Comparison of ENCODE assay signal across 10 cellular contexts in genomic region chr12:9139588-9140245, GRCh38. TPM values are rescaled to one million over a fixed set of nuclear protein-coding genes. Genes with fewer than 3 reads are reported as not detected.
A peak's percentile ranks its signal among the peaks of the same experiment; 100 is the strongest.
DNase-seq lines count a peak whose midpoint lies in the region; ATAC-seq, FAIRE-seq and TF ChIP-seq lines count a peak whose summit lies in the region.
"Not testable (repeated sequence)": the region's sequence is repeated elsewhere in the genome, so short reads cannot be mapped to it uniquely, and the experiment has no call there.
"Had no signal": no experiment of that assay in that cellular context is flagged by ENCODE, and none has a peak within 500 bp of the region (broad histone marks: within the 10 kb centered on the region; RNA-seq: fewer than 3 reads in every experiment).

No MANE protein-coding gene starts in this region.

- in situ Hi-C loops in HepG2 (cut with HindIII; ENCODE audit: extremely low pct_ligation_motif_present, low pct_unique_long_range_greater_than_20kb), result not testable (repeated sequence)

- peaks cover 13% of the 10 kb centered on the region for H3K9me3 Mint-ChIP-seq in astrocyte (ENCODE audit: unreplicated experiment)
- not testable (repeated sequence) for H3K9me3 Mint-ChIP-seq in natural killer cell

- TF ChIP-seq POLR2A in HepG2 (IDR thresholded peaks at IDR 0.05; ENCODE audit: insufficient read depth in 1 of 2, low read depth in 2 of 2, low read length in 2 of 2), result not testable (repeated sequence)

- DNase-seq in EH (ENCODE audit: low read depth) (peak; percentile 29), RPMI7951 (ENCODE audit: low read depth) (peak; percentile 70)
- DNase-seq in astrocyte (ENCODE audit: low read depth); HepG2 (ENCODE audit: low spot score); natural killer cell; small intestine: not testable (repeated sequence)

- H3K27me3 Mint-ChIP-seq in astrocyte (ENCODE audit: low read depth, unreplicated experiment); natural killer cell (ENCODE audit: low read depth in 2 of 2): not testable (repeated sequence)

- not testable (repeated sequence) for H3K79me2 ChIP-seq in astrocyte (ENCODE audit: insufficient read depth, low read length); HepG2 (ENCODE audit: insufficient read depth, low read length)

- H3K4me1 ChIP-seq in astrocyte (ENCODE audit: insufficient read depth, low read length); small intestine (ENCODE audit: control insufficient read depth in 2 of 2, insufficient read depth in 1 of 2, low read depth in 1 of 2, low read length in 1 of 2): not testable (repeated sequence)
- peaks cover 25% of the 10 kb centered on the region for H3K4me1 ChIP-seq in HepG2 (ENCODE audit: insufficient read depth, low read length)

- 52% methylated on average over 2 of the region's 2 CpGs for WGBS in HepG2 (ENCODE audit: low lambda C conversion rate)
- WGBS in small intestine, 3 donors, result 37 to 52% (median 48%) methylated on average over 2 of the region's 2 CpGs

- H4K20me1 ChIP-seq in astrocyte (ENCODE audit: insufficient read depth, low read length); HepG2 (ENCODE audit: insufficient read depth, low read length): not testable (repeated sequence)

- not testable (repeated sequence) for H3K4me2 ChIP-seq in astrocyte (ENCODE audit: low read length); HepG2 (ENCODE audit: low read depth, low read length)

- peak overlapping the region; percentile 36 for H3K4me3 Mint-ChIP-seq in astrocyte (ENCODE audit: unreplicated experiment)
- not testable (repeated sequence) for H3K4me3 Mint-ChIP-seq in natural killer cell

- H3K27ac Mint-ChIP-seq in astrocyte (ENCODE audit: unreplicated experiment), result not testable (repeated sequence)
- H3K27ac Mint-ChIP-seq in natural killer cell, result peak overlapping the region; percentile 21 to 74

- TF ChIP-seq RAD21 in HepG2 (CRISPR knock-in tag; IDR thresholded peaks at IDR 0.05), result not testable (repeated sequence)

- H3K4me1 Mint-ChIP-seq in astrocyte (ENCODE audit: low read depth, unreplicated experiment), result not testable (repeated sequence)
- H3K4me1 Mint-ChIP-seq in natural killer cell, result peaks cover 21 to 40% of the 10 kb centered on the region in 2 donors

- not testable (repeated sequence) for FAIRE-seq in astrocyte (lab: Jason Lieb, UNC); HepG2 (lab: Jason Lieb, UNC)
- peak; percentile 77 for FAIRE-seq in small intestine (lab: Jason Lieb, UNC)

- POLR2A ChIA-PET in HepG2 (lab: Yijun Ruan, JAX), result not testable (repeated sequence)

- not testable (repeated sequence) for H2AFZ ChIP-seq in astrocyte (ENCODE audit: low read depth, low read length); HepG2 (ENCODE audit: low read length)

- intact Hi-C loops in HepG2 (cut with micrococcal nuclease; ENCODE audit: unreplicated experiment); natural killer cell (cut with micrococcal nuclease): not testable (repeated sequence)

- not testable (repeated sequence) for TF ChIP-seq EP300 in HepG2 (IDR thresholded peaks at IDR 0.05; ENCODE audit: low read depth in 2 of 2, low read length in 2 of 2); HepG2 (CRISPR knock-in tag; IDR thresholded peaks at IDR 0.05; ENCODE audit: borderline replicate concordance)

- not testable (repeated sequence) for ATAC-seq in HepG2, natural killer cell

- not testable (repeated sequence) for H3K9ac ChIP-seq in astrocyte (ENCODE audit: low read length); HepG2 (ENCODE audit: insufficient read depth, low read depth, low read length)

- not testable (repeated sequence) for TF ChIP-seq CTCF in astrocyte (IDR thresholded peaks at IDR 0.05; ENCODE audit: insufficient read depth, low read depth, low read length); HepG2 (CRISPR knock-in tag; IDR thresholded peaks at IDR 0.05); natural killer cell (IDR thresholded peaks at IDR 0.05)

- H3K27ac ChIP-seq in astrocyte (ENCODE audit: low read depth, low read length); HepG2 (ENCODE audit: extremely low read length, insufficient read depth, low read length); small intestine (ENCODE audit: low read depth in 1 of 2, low read length in 1 of 2): not testable (repeated sequence)

- not testable (repeated sequence) for H3K36me3 ChIP-seq in astrocyte (ENCODE audit: insufficient read depth, low read length); HepG2 (replicated peaks in 1 of 2; ENCODE audit: control insufficient read depth in 1 of 2, insufficient read depth in 2 of 2, low read length in 2 of 2); small intestine (ENCODE audit: control insufficient read depth in 2 of 2, insufficient read depth in 2 of 2, low read length in 2 of 2)

- CTCF ChIA-PET in HepG2 (lab: Yijun Ruan, JAX; ENCODE audit: low intra/inter-chr PET ratio, low total read pairs), result not testable (repeated sequence)

- H3K36me3 Mint-ChIP-seq in astrocyte (ENCODE audit: low read depth, unreplicated experiment); natural killer cell: not testable (repeated sequence)

- not testable (repeated sequence) for H3K4me3 ChIP-seq in astrocyte (ENCODE audit: insufficient read depth, low read depth, low read length); HepG2 (replicated peaks in 1 of 3; ENCODE audit: insufficient read depth in 1 of 3, low read depth in 2 of 3, low read length in 3 of 3); small intestine (ENCODE audit: low read depth in 1 of 2, low read length in 2 of 2)

- H3K9me3 ChIP-seq in astrocyte (ENCODE audit: insufficient read depth, low read depth, low read length); small intestine (ENCODE audit: control insufficient read depth, low read depth): not testable (repeated sequence)
- H3K9me3 ChIP-seq in HepG2 (ENCODE audit: low read length), result peaks cover 49% of the 10 kb centered on the region

- H3K27me3 ChIP-seq in astrocyte (ENCODE audit: insufficient read depth, low read length); HepG2 (ENCODE audit: control insufficient read depth in 1 of 2, insufficient read depth in 2 of 2, low read length in 2 of 2); small intestine (ENCODE audit: control insufficient read depth in 2 of 2, insufficient read depth in 2 of 2, low read length in 2 of 2): not testable (repeated sequence)

- not testable (repeated sequence) for BruUV-seq in HepG2 (replicated peaks; lab: Mats Ljungman, UMichigan)

TF ChIP-seq in HepG2, 621 proteins besides CTCF, POLR2A, EP300 and RAD21:
- peak; percentile 98 for TF ChIP-seq ZNF850 (CRISPR knock-in tag; conservative IDR thresholded peaks at IDR 0.05)

RNA-seq across cellular contexts. Expression of gene A2M, which starts 24.0 kb away (rescaled TPM):
- total RNA-seq in RPMI7951 (2014; rRNA removed; shearing (Covaris generic)), result 29.7 and 35.4 TPM in 2 replicates
- total RNA-seq in astrocyte (4.2 and 10.7 TPM in 2 replicates), HepG2 (2016; rRNA removed; fragmentation: Illumina TruSeq; extraction: Trizol) (1,675 and 2,807 TPM in 2 replicates), natural killer cell (under 1 TPM in 1 of 3 donors, not detected in 2; 0.08 TPM)
- total RNA-seq in HepG2 (2016; cell fraction: cytosol; rRNA removed; fragmentation: Illumina TruSeq; extraction: Trizol; ENCODE audit: low read depth), result 234 and 270 TPM in 2 replicates
- 1,476 and 2,691 TPM in 2 replicates for total RNA-seq in HepG2 (2016; cell fraction: insoluble cytoplasmic fraction; rRNA removed; fragmentation: Illumina TruSeq; extraction: Trizol)
- 813 and 957 TPM in 2 replicates for total RNA-seq in HepG2 (2016; cell fraction: membrane; rRNA removed; fragmentation: Illumina TruSeq; extraction: Trizol)
- total RNA-seq in HepG2 (2016; cell fraction: nucleus; rRNA removed; fragmentation: Illumina TruSeq; extraction: Trizol), result 2,507 and 2,973 TPM in 2 replicates
- polyA plus RNA-seq in HepG2 (2011; rRNA removed) (6,551 and 8,760 TPM in 2 replicates), small intestine (10 to 100 TPM in 2 of 3 donors, 1 to 10 TPM in 1; 4.7 to 93.5 (median 24.9) TPM)
- 4,485 and 9,624 TPM in 2 replicates for polyA plus RNA-seq in HepG2 (2011; cell fraction: cytosol; rRNA removed)
- polyA plus RNA-seq in HepG2 (2011; cell fraction: nucleus; rRNA removed), result 2,489 and 3,325 TPM in 2 replicates
- polyA plus RNA-seq in HepG2 (2012), result 4,336 and 6,335 TPM in 2 replicates
- 214 and 262 TPM in 2 replicates for polyA plus RNA-seq in HepG2 (2016; cell fraction: cytosol; fragmentation: Illumina TruSeq; extraction: Trizol; ENCODE audit: low read depth)
- polyA plus RNA-seq in HepG2 (2016; cell fraction: insoluble cytoplasmic fraction; fragmentation: Illumina TruSeq; extraction: Trizol; ENCODE audit: low read depth), result 1,149 and 1,250 TPM in 2 replicates
- polyA plus RNA-seq in HepG2 (2016; cell fraction: membrane; fragmentation: Illumina TruSeq; extraction: Trizol; ENCODE audit: low read depth), result 465 and 618 TPM in 2 replicates
- polyA plus RNA-seq in HepG2 (2016; cell fraction: nucleus; fragmentation: Illumina TruSeq; extraction: Trizol; ENCODE audit: insufficient read depth, low read depth), result 2,564 and 2,683 TPM in 2 replicates
- 3.9 and 4,519 TPM in 2 replicates for polyA minus RNA-seq in HepG2 (2011; rRNA and poly(A)+ RNA removed; ENCODE audit: low replicate concordance)
- polyA minus RNA-seq in HepG2 (2011; cell fraction: cytosol; rRNA and poly(A)+ RNA removed), result 3,071 and 7,219 TPM in 2 replicates
- 2,321 and 4,395 TPM in 2 replicates for polyA minus RNA-seq in HepG2 (2011; cell fraction: nucleus; rRNA and poly(A)+ RNA removed)
- total RNA-seq: Calu3; CD4-positive, alpha-beta T cell; Daoy had no signal
- polyA plus RNA-seq: A549 had no signal
